1 cellular context compared by ENCODE assay signal in the genomic region with DNA sequence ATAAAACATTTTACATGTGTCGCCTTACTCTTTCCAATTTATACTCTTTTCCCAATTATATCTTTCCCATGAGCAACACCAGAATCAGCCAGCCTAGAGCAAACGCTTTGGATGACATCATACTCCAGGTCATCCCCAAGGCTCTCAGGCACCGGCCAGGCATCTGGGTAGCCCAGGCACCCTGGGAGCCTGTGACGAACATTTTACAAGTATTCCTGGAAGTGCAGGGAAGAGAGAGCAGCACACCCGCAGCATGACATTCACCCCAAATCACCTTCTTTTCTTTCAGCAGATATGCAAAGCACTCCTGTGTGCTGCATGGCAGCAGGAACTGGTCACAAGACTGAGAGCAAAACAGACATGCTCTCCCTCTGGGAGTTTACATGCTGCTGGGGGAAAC.
TF ChIP-seq lines count a peak whose summit lies in the region.

No MANE protein-coding gene starts in this region.

TF ChIP-seq in GM23338, 12 proteins besides CTCF, POLR2A, EP300 and RAD21 (continued from another document):
- TF ChIP-seq ZNF462 (CRISPR knock-in tag; IDR thresholded peaks at IDR 0.05) (no peak), STAT1 (IDR thresholded peaks at IDR 0.05; ENCODE audit: unreplicated experiment) (no peak), CREB1 (CRISPR knock-in tag; IDR thresholded peaks at IDR 0.05; ENCODE audit: low read depth) (no peak), JUNB (IDR thresholded peaks at IDR 0.05; ENCODE audit: unreplicated experiment) (no peak), NANOG (IDR thresholded peaks at IDR 0.05; ENCODE audit: borderline replicate concordance) (no peak), EZH2phosphoT487 (IDR thresholded peaks at IDR 0.05; ENCODE audit: unreplicated experiment) (no peak), ZNF331 (CRISPR knock-in tag; IDR thresholded peaks at IDR 0.05; ENCODE audit: low read depth) (no peak), ZNF114 (CRISPR knock-in tag; IDR thresholded peaks at IDR 0.05) (no peak), EZH2 (IDR thresholded peaks at IDR 0.05; ENCODE audit: low read depth, unreplicated experiment) (no peak)
- TF ChIP-seq, protein P1, sequence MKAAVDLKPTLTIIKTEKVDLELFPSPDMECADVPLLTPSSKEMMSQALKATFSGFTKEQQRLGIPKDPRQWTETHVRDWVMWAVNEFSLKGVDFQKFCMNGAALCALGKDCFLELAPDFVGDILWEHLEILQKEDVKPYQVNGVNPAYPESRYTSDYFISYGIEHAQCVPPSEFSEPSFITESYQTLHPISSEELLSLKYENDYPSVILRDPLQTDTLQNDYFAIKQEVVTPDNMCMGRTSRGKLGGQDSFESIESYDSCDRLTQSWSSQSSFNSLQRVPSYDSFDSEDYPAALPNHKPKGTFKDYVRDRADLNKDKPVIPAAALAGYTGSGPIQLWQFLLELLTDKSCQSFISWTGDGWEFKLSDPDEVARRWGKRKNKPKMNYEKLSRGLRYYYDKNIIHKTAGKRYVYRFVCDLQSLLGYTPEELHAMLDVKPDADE (IDR thresholded peaks at IDR 0.05): no peak
TF ChIP-seq in GM23338: peak in this region for 0.
